ENCODE assay signal across 1 cellular context in genomic region chr18:61710082-61710620, GRCh38.
TF ChIP-seq lines count a peak whose summit lies in the region.

No MANE protein-coding gene starts in this region.

TF ChIP-seq in IMR-90, 13 proteins besides CTCF, POLR2A, EP300 and RAD21 (continued from another document):
- TF ChIP-seq, protein P1, sequence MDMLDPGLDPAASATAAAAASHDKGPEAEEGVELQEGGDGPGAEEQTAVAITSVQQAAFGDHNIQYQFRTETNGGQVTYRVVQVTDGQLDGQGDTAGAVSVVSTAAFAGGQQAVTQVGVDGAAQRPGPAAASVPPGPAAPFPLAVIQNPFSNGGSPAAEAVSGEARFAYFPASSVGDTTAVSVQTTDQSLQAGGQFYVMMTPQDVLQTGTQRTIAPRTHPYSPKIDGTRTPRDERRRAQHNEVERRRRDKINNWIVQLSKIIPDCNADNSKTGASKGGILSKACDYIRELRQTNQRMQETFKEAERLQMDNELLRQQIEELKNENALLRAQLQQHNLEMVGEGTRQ (IDR thresholded peaks at IDR 0.05; ENCODE audit: low read depth, low read length): no peak
- TF ChIP-seq BHLHE40 (IDR thresholded peaks at IDR 0.05; ENCODE audit: low read depth, low read length): no peak
- TF ChIP-seq NFE2L2 (IDR thresholded peaks at IDR 0.05; ENCODE audit: low read depth, low read length): no peak
- no peak for TF ChIP-seq FOS (IDR thresholded peaks at IDR 0.05; ENCODE audit: low read depth, low read length)
- no peak for TF ChIP-seq MXI1 (IDR thresholded peaks at IDR 0.05; ENCODE audit: borderline replicate concordance, low read depth, low read length)
- TF ChIP-seq CEBPB (IDR thresholded peaks at IDR 0.05; ENCODE audit: low read depth, low read length): no peak
- no peak for TF ChIP-seq CHD1 (IDR thresholded peaks at IDR 0.05; ENCODE audit: low read depth, low read length)
- TF ChIP-seq, protein P2, sequence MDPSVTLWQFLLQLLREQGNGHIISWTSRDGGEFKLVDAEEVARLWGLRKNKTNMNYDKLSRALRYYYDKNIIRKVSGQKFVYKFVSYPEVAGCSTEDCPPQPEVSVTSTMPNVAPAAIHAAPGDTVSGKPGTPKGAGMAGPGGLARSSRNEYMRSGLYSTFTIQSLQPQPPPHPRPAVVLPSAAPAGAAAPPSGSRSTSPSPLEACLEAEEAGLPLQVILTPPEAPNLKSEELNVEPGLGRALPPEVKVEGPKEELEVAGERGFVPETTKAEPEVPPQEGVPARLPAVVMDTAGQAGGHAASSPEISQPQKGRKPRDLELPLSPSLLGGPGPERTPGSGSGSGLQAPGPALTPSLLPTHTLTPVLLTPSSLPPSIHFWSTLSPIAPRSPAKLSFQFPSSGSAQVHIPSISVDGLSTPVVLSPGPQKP (IDR thresholded peaks at IDR 0.05; ENCODE audit: borderline replicate concordance, low read depth, low read length): no peak
- TF ChIP-seq RCOR1 (IDR thresholded peaks at IDR 0.05; ENCODE audit: insufficient replicate concordance, low read length): no peak
- TF ChIP-seq RFX5 (IDR thresholded peaks at IDR 0.05; ENCODE audit: low read depth, low read length): no peak
TF ChIP-seq in IMR-90: peak in this region for 0.
